Comparison of ENCODE assay signal across 1 cellular context in the genomic region with DNA sequence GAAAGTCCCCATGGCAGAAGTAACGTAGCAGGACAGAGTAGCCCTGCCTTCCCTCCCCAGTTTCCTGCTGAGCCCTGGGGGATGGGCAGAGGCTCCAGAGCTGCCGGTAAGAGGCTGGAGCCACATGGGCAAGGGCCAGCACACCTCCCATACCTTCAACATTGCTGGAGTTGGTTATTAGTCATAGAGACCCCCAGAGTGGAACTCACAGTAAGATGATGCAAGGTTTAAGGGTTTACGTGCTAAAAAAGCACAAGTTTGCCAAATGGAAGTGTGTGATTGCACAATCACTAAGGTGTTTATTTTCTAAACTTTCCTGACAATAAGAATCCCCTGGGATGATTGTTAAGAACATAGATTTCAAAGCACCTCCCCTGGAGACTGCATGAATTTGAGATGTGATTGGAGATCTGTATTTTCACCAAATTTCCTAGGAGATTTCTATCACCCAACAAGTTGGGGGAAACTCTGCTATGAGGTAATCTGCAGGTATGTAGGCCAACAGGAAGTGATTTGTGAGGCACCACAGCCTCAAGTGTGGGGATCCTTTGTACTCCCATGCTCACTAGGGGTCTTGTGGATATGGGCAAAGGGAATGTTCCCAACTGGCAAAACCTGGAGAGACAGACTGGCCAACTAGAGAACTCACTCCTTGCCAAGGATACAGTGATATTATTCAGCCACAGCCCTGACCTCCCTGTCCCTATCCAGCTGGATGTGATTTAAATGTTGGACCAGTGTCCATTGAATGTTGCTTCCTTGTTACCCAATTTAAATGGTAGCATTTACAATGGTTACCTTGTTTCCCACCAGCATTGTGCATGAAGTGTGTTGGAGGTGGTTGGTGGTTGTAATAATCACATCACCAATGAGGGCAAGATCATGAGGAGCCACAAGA.
TF ChIP-seq lines count a peak whose summit lies in the region.

No MANE protein-coding gene starts in this region.

TF ChIP-seq in H1, 55 proteins besides CTCF, POLR2A, EP300 and RAD21:
- TF ChIP-seq SP2 (IDR thresholded peaks at IDR 0.05; ENCODE audit: low read length) = no peak
- TF ChIP-seq NANOG (IDR thresholded peaks at IDR 0.05; ENCODE audit: insufficient read depth, low read depth, low read length, poor library complexity, severe bottlenecking) = no peak
- peak; percentile 89 for TF ChIP-seq CEBPB (IDR thresholded peaks at IDR 0.05; ENCODE audit: low read depth, low read length)
- TF ChIP-seq TCF12 (IDR thresholded peaks at IDR 0.05; ENCODE audit: low read depth, low read length) = no peak
- no peak for TF ChIP-seq BRCA1 (IDR thresholded peaks at IDR 0.05; ENCODE audit: low read depth, low read length)
- no peak for TF ChIP-seq TAF7 (optimal IDR thresholded peaks at IDR 0.05; ENCODE audit: borderline replicate concordance, low read depth, low read length)
- TF ChIP-seq SAP30 (IDR thresholded peaks at IDR 0.05; ENCODE audit: insufficient read depth, insufficient replicate concordance, low read length) = no peak
- TF ChIP-seq ASH2L (IDR thresholded peaks at IDR 0.05; ENCODE audit: low read length) = peak; percentile 69
- 0 out of 2 replicates have a peak, but pooled peaks have one; percentile 16 for TF ChIP-seq JUND (IDR thresholded peaks at IDR 0.05; ENCODE audit: low read length)
